In genomic region chr4:2847297-2847871, GRCh38 we compare ENCODE assay signal across 16 cellular contexts. TPM values are rescaled to one million over a fixed set of nuclear protein-coding genes. Genes with fewer than 3 reads are reported as not detected.
DNase-seq lines count a peak whose midpoint lies in the region; ATAC-seq and TF ChIP-seq lines count a peak whose summit lies in the region.
"Had no signal": no experiment of that assay in that cellular context is flagged by ENCODE, and none has a peak within 500 bp of the region (broad histone marks: within the 10 kb centered on the region; RNA-seq: fewer than 3 reads in every experiment).

No MANE protein-coding gene starts in this region.

- no peaks in the 10 kb centered on the region for H3K9me3 ChIP-seq in esophagus muscularis mucosa
- H3K9me3 ChIP-seq: esophagus squamous epithelium, heart right ventricle, SJSA1 had no signal

- intact Hi-C loops in activated CD8-positive, alpha-beta T cell treated with anti-CD3 and anti-CD28 coated beads for 36 hours (cut with micrococcal nuclease): loop anchor here (5.0 kb wide), 1 partner anchor 90 kb away; no protein-coding TSS in a partner anchor
- intact Hi-C loops in esophagus muscularis mucosa (cut with DNase I): no loop called here

- H3K27ac ChIP-seq in esophagus muscularis mucosa (replicated peaks in 1 of 4): peak overlapping the region in 3 of 4 donors; percentile 37 to 56 (median 43)
- H3K27ac ChIP-seq: SJSA1 had no signal

- H3K4me3 ChIP-seq in esophagus muscularis mucosa: no peak overlapping the region
- H3K4me3 ChIP-seq: esophagus squamous epithelium, heart right ventricle, SJSA1 had no signal

- WGBS in esophagus muscularis mucosa: 85% methylated on average over 11 of the region's 11 CpGs

- CTCF ChIA-PET in activated CD8-positive, alpha-beta T cell treated with anti-CD3 and anti-CD28 coated beads for 36 hours (lab: Charles Lee): no interaction called here
- CTCF ChIA-PET in activated CD8-positive, alpha-beta T cell treated with anti-CD3 and anti-CD28 coated beads, Interleukin-2, amount 10 ng/mL, durations not matched to agents 7 days and 5 days (lab: Charles Lee): interaction anchor here (1.3 to 2.4 kb wide), 2 partner anchors 9 to 88 kb away, joined by 3 to 7 read pairs; no protein-coding TSS in a partner anchor

- no peak overlapping the region for H3K4me3 Mint-ChIP-seq in activated CD8-positive, alpha-beta T cell treated with anti-CD3 and anti-CD28 coated beads for 36 hours
- no peak overlapping the region for H3K4me3 Mint-ChIP-seq in activated CD8-positive, alpha-beta T cell treated with anti-CD3 and anti-CD28 coated beads, Interleukin-2, amount 10 ng/mL, durations not matched to agents 7 days and 5 days
- H3K4me3 Mint-ChIP-seq in IgD-negative memory B cell: peak overlapping the region; percentile 75 to 95 (median 92)
- peak overlapping the region; percentile 15 for H3K4me3 Mint-ChIP-seq in stimulated activated memory B cell treated with anti-CD40 and anti-IgM and Interleukin-4, amounts not matched to agents 10 μg/mL and 1 μg/mL and 100 μg/mL, for 72 hours
- H3K4me3 Mint-ChIP-seq in T-helper 2 cell treated with Interferon-gamma antibody and Interleukin-4, amounts not matched to agents 5 μg/mL and 100 μg/mL, for 36 hours: no peak overlapping the region
- H3K4me3 Mint-ChIP-seq: HFFc6 had no signal

- H3K4me1 ChIP-seq in esophagus muscularis mucosa: peaks cover 53 to 86% (median 83%) of the 10 kb centered on the region in 4 donors

- no peak for ATAC-seq in activated CD8-positive, alpha-beta T cell treated with anti-CD3 and anti-CD28 coated beads for 36 hours
- no peak for ATAC-seq in activated CD8-positive, alpha-beta T cell treated with anti-CD3 and anti-CD28 coated beads, Interleukin-2, amount 10 ng/mL, durations not matched to agents 7 days and 5 days
- no peak for ATAC-seq in stimulated activated memory B cell treated with anti-CD40 and anti-IgM and Interleukin-4, amounts not matched to agents 10 μg/mL and 1 μg/mL and 100 μg/mL, for 72 hours
- ATAC-seq in HG03280 (IDR thresholded peaks at IDR 0.05; ENCODE audit: unreplicated experiment): no peak
- ATAC-seq: heart right ventricle, right cardiac atrium had no signal

- H3K36me3 ChIP-seq in esophagus muscularis mucosa: no peaks in the 10 kb centered on the region
- H3K36me3 ChIP-seq: esophagus squamous epithelium, heart right ventricle had no signal

- TF ChIP-seq CTCF in activated CD8-positive, alpha-beta T cell treated with anti-CD3 and anti-CD28 coated beads for 36 hours (IDR thresholded peaks at IDR 0.05): no peak
- TF ChIP-seq CTCF in esophagus muscularis mucosa (IDR thresholded peaks at IDR 0.05): no peak

- H3K27me3 ChIP-seq in esophagus muscularis mucosa: no peaks in the 10 kb centered on the region
- H3K27me3 ChIP-seq: esophagus squamous epithelium, heart right ventricle, SJSA1 had no signal

- TF ChIP-seq EP300 in esophagus muscularis mucosa (IDR thresholded peaks at IDR 0.05): no peak

- no peak for TF ChIP-seq POLR2A in esophagus muscularis mucosa (IDR thresholded peaks at IDR 0.05; ENCODE audit: low read depth)

- POLR2A ChIA-PET in activated CD8-positive, alpha-beta T cell treated with anti-CD3 and anti-CD28 coated beads for 36 hours (lab: Charles Lee): interaction anchor here (1.4 kb wide), 1 partner anchor 35 kb away, joined by 3 read pairs; no protein-coding TSS in a partner anchor
- POLR2A ChIA-PET in activated CD8-positive, alpha-beta T cell treated with anti-CD3 and anti-CD28 coated beads, Interleukin-2, amount 10 ng/mL, durations not matched to agents 7 days and 5 days (lab: Charles Lee): no interaction called here

- DNase-seq in activated CD8-positive, alpha-beta T cell treated with anti-CD3 and anti-CD28 coated beads for 36 hours: no peak
- no peak for DNase-seq in activated CD8-positive, alpha-beta T cell treated with anti-CD3 and anti-CD28 coated beads, Interleukin-2, amount 10 ng/mL, durations not matched to agents 7 days and 5 days
- DNase-seq in esophagus muscularis mucosa (ENCODE audit: extremely low spot score): peak; percentile 72
- DNase-seq in NCI-H2107 treated with DMSO at 0.1 percent for 48 hours (lab: John Stamatoyannopoulos, UW; ENCODE audit: unreplicated experiment): no peak
- no peak for DNase-seq in T-helper 2 cell treated with Interferon-gamma antibody and Interleukin-4, amounts not matched to agents 5 μg/mL and 100 μg/mL, for 36 hours (ENCODE audit: low spot score)
- DNase-seq: amniotic stem cell; cortex of kidney; esophagus squamous epithelium; heart right ventricle; HFFc6; right cardiac atrium; stimulated activated CD4-positive, alpha-beta T cell treated with anti-CD3 and anti-CD28 coated beads, Interleukin-4, amount 100 ng/mL, for 24 hours had no signal

- H3K27ac Mint-ChIP-seq in activated CD8-positive, alpha-beta T cell treated with anti-CD3 and anti-CD28 coated beads for 36 hours: peak overlapping the region; percentile 67
- no peak overlapping the region for H3K27ac Mint-ChIP-seq in activated CD8-positive, alpha-beta T cell treated with anti-CD3 and anti-CD28 coated beads, Interleukin-2, amount 10 ng/mL, durations not matched to agents 7 days and 5 days
- peak overlapping the region; percentile 87 to 95 (median 93) for H3K27ac Mint-ChIP-seq in IgD-negative memory B cell
- H3K27ac Mint-ChIP-seq in stimulated activated memory B cell treated with anti-CD40 and anti-IgM and Interleukin-4, amounts not matched to agents 10 μg/mL and 1 μg/mL and 100 μg/mL, for 72 hours: peak overlapping the region; percentile 35
- no peak overlapping the region for H3K27ac Mint-ChIP-seq in T-helper 2 cell treated with Interferon-gamma antibody and Interleukin-4, amounts not matched to agents 5 μg/mL and 100 μg/mL, for 36 hours
- H3K27ac Mint-ChIP-seq: HFFc6 had no signal

- no peaks in the 10 kb centered on the region for H3K27me3 Mint-ChIP-seq in activated CD8-positive, alpha-beta T cell treated with anti-CD3 and anti-CD28 coated beads for 36 hours
- H3K27me3 Mint-ChIP-seq in activated CD8-positive, alpha-beta T cell treated with anti-CD3 and anti-CD28 coated beads, Interleukin-2, amount 10 ng/mL, durations not matched to agents 7 days and 5 days (ENCODE audit: low read depth): no peaks in the 10 kb centered on the region
- no peaks in the 10 kb centered on the region for H3K27me3 Mint-ChIP-seq in IgD-negative memory B cell
- no peaks in the 10 kb centered on the region for H3K27me3 Mint-ChIP-seq in stimulated activated memory B cell treated with anti-CD40 and anti-IgM and Interleukin-4, amounts not matched to agents 10 μg/mL and 1 μg/mL and 100 μg/mL, for 72 hours
- H3K27me3 Mint-ChIP-seq in T-helper 2 cell treated with Interferon-gamma antibody and Interleukin-4, amounts not matched to agents 5 μg/mL and 100 μg/mL, for 36 hours (ENCODE audit: low read depth): no peaks in the 10 kb centered on the region

- H3K36me3 Mint-ChIP-seq in activated CD8-positive, alpha-beta T cell treated with anti-CD3 and anti-CD28 coated beads for 36 hours (ENCODE audit: low read depth): peaks cover 10% of the 10 kb centered on the region
- H3K36me3 Mint-ChIP-seq in activated CD8-positive, alpha-beta T cell treated with anti-CD3 and anti-CD28 coated beads, Interleukin-2, amount 10 ng/mL, durations not matched to agents 7 days and 5 days (ENCODE audit: low read depth): peaks cover 27% of the 10 kb centered on the region
- H3K36me3 Mint-ChIP-seq in IgD-negative memory B cell: peaks cover 6% of the 10 kb centered on the region
- H3K36me3 Mint-ChIP-seq in stimulated activated memory B cell treated with anti-CD40 and anti-IgM and Interleukin-4, amounts not matched to agents 10 μg/mL and 1 μg/mL and 100 μg/mL, for 72 hours: no peaks in the 10 kb centered on the region
- peaks cover 4% of the 10 kb centered on the region for H3K36me3 Mint-ChIP-seq in T-helper 2 cell treated with Interferon-gamma antibody and Interleukin-4, amounts not matched to agents 5 μg/mL and 100 μg/mL, for 36 hours (ENCODE audit: low read depth)

- no peaks in the 10 kb centered on the region for H3K9me3 Mint-ChIP-seq in activated CD8-positive, alpha-beta T cell treated with anti-CD3 and anti-CD28 coated beads for 36 hours
- H3K9me3 Mint-ChIP-seq in activated CD8-positive, alpha-beta T cell treated with anti-CD3 and anti-CD28 coated beads, Interleukin-2, amount 10 ng/mL, durations not matched to agents 7 days and 5 days (ENCODE audit: insufficient read depth): no peaks in the 10 kb centered on the region
- no peaks in the 10 kb centered on the region for H3K9me3 Mint-ChIP-seq in IgD-negative memory B cell
- H3K9me3 Mint-ChIP-seq in stimulated activated memory B cell treated with anti-CD40 and anti-IgM and Interleukin-4, amounts not matched to agents 10 μg/mL and 1 μg/mL and 100 μg/mL, for 72 hours: no peaks in the 10 kb centered on the region
- no peaks in the 10 kb centered on the region for H3K9me3 Mint-ChIP-seq in T-helper 2 cell treated with Interferon-gamma antibody and Interleukin-4, amounts not matched to agents 5 μg/mL and 100 μg/mL, for 36 hours
- H3K9me3 Mint-ChIP-seq: HFFc6 had no signal

- H3K4me1 Mint-ChIP-seq in activated CD8-positive, alpha-beta T cell treated with anti-CD3 and anti-CD28 coated beads for 36 hours (ENCODE audit: low read depth): peaks cover 67% of the 10 kb centered on the region
- H3K4me1 Mint-ChIP-seq in activated CD8-positive, alpha-beta T cell treated with anti-CD3 and anti-CD28 coated beads, Interleukin-2, amount 10 ng/mL, durations not matched to agents 7 days and 5 days (ENCODE audit: low read depth): peaks cover 60% of the 10 kb centered on the region
- H3K4me1 Mint-ChIP-seq in IgD-negative memory B cell: peaks cover 50 to 64% (median 62%) of the 10 kb centered on the region in 3 donors
- H3K4me1 Mint-ChIP-seq in stimulated activated memory B cell treated with anti-CD40 and anti-IgM and Interleukin-4, amounts not matched to agents 10 μg/mL and 1 μg/mL and 100 μg/mL, for 72 hours: peaks cover 88% of the 10 kb centered on the region
- H3K4me1 Mint-ChIP-seq in T-helper 2 cell treated with Interferon-gamma antibody and Interleukin-4, amounts not matched to agents 5 μg/mL and 100 μg/mL, for 36 hours (ENCODE audit: low read depth): peaks cover 57% of the 10 kb centered on the region

RNA-seq across cellular contexts. Expression of gene ADD1, which starts 3.7 kb away (rescaled TPM):
- 100 to 1,000 TPM; 149 to 154 TPM for total RNA-seq in activated CD8-positive, alpha-beta T cell treated with anti-CD3 and anti-CD28 coated beads for 36 hours
- 100 to 1,000 TPM; 252 to 255 TPM for total RNA-seq in activated CD8-positive, alpha-beta T cell treated with anti-CD3 and anti-CD28 coated beads, Interleukin-2, amount 10 ng/mL, durations not matched to agents 7 days and 5 days
- polyA plus RNA-seq in IgD-negative memory B cell: 300 TPM
- total RNA-seq in esophagus muscularis mucosa: 100 to 1,000 TPM; 253 to 402 (median 311) TPM

RNA-seq across cellular contexts. Expression of gene SH3BP2, which starts 54.5 kb away (rescaled TPM):
- total RNA-seq in activated CD8-positive, alpha-beta T cell treated with anti-CD3 and anti-CD28 coated beads for 36 hours: 10 to 100 TPM; 54.8 to 59.0 TPM
- total RNA-seq in activated CD8-positive, alpha-beta T cell treated with anti-CD3 and anti-CD28 coated beads, Interleukin-2, amount 10 ng/mL, durations not matched to agents 7 days and 5 days: 10 to 100 TPM; 88.2 to 93.0 TPM
- polyA plus RNA-seq in IgD-negative memory B cell: 22.7 TPM
- total RNA-seq in esophagus muscularis mucosa: 10 to 100 TPM; 25.2 to 34.5 (median 31.5) TPM

Comparison
In these comparisons a context has a peak if more than half of its experiments do, and no peak if none do; other contexts are left out.
1. H3K27ac Mint-ChIP-seq: peak in activated CD8-positive, alpha-beta T cell treated with anti-CD3 and anti-CD28 coated beads for 36 hours (single experiment), IgD-negative memory B cell (3 of 3) and stimulated activated memory B cell treated with anti-CD40 and anti-IgM and Interleukin-4, amounts not matched to agents 10 μg/mL and 1 μg/mL and 100 μg/mL, for 72 hours (single experiment); none in activated CD8-positive, alpha-beta T cell treated with anti-CD3 and anti-CD28 coated beads, Interleukin-2, amount 10 ng/mL, durations not matched to agents 7 days and 5 days (single experiment) and T-helper 2 cell treated with Interferon-gamma antibody and Interleukin-4, amounts not matched to agents 5 μg/mL and 100 μg/mL, for 36 hours (single experiment).
2. H3K4me3 Mint-ChIP-seq: peak in IgD-negative memory B cell (4 of 4) and stimulated activated memory B cell treated with anti-CD40 and anti-IgM and Interleukin-4, amounts not matched to agents 10 μg/mL and 1 μg/mL and 100 μg/mL, for 72 hours (single experiment); none in activated CD8-positive, alpha-beta T cell treated with anti-CD3 and anti-CD28 coated beads for 36 hours (single experiment), activated CD8-positive, alpha-beta T cell treated with anti-CD3 and anti-CD28 coated beads, Interleukin-2, amount 10 ng/mL, durations not matched to agents 7 days and 5 days (single experiment) and T-helper 2 cell treated with Interferon-gamma antibody and Interleukin-4, amounts not matched to agents 5 μg/mL and 100 μg/mL, for 36 hours (single experiment).